2 cellular contexts compared by ENCODE assay signal in genomic region chr3:112013784-112014143, GRCh38.
TF ChIP-seq lines count a peak whose summit lies in the region.

No MANE protein-coding gene starts in this region.

TF ChIP-seq in SK-N-SH, 30 proteins besides CTCF, POLR2A, EP300 and RAD21 (continued from another document):
- no peak for TF ChIP-seq PBX3 (IDR thresholded peaks at IDR 0.05)
- no peak for TF ChIP-seq RXRA (IDR thresholded peaks at IDR 0.05; ENCODE audit: borderline replicate concordance, low read depth)
- no peak for TF ChIP-seq NFIC (IDR thresholded peaks at IDR 0.05; ENCODE audit: borderline replicate concordance)
- 0 out of 2 replicates have a peak, but pooled peaks have one; percentile 1 for TF ChIP-seq RCOR1 (IDR thresholded peaks at IDR 0.05; ENCODE audit: low read length)
- no peak for TF ChIP-seq EZH2phosphoT487 (IDR thresholded peaks at IDR 0.05; ENCODE audit: borderline replicate concordance, low read depth)

TF ChIP-seq in SK-N-SH treated with all-trans-retinoic acid at 6 μM for 48 hours, 23 proteins besides CTCF, POLR2A, EP300 and RAD21 (continued from another document):
- TF ChIP-seq TCF4 (CRISPR knock-in tag; IDR thresholded peaks at IDR 0.05; ENCODE audit: borderline replicate concordance) (no peak), GLIS3 (CRISPR knock-in tag; IDR thresholded peaks at IDR 0.05) (no peak), CSDC2 (CRISPR knock-in tag; IDR thresholded peaks at IDR 0.05) (no peak), CREB5 (CRISPR knock-in tag; IDR thresholded peaks at IDR 0.05; ENCODE audit: low read depth) (no peak), ZNF8 (CRISPR knock-in tag; IDR thresholded peaks at IDR 0.05) (no peak), BACH2 (CRISPR knock-in tag; IDR thresholded peaks at IDR 0.05; ENCODE audit: borderline replicate concordance) (no peak), ZNF565 (CRISPR knock-in tag; conservative IDR thresholded peaks at IDR 0.05; ENCODE audit: low read depth) (no peak), RARB (CRISPR knock-in tag; IDR thresholded peaks at IDR 0.05) (no peak), ZC3H10 (CRISPR knock-in tag; IDR thresholded peaks at IDR 0.05) (no peak), OSR1 (CRISPR knock-in tag; IDR thresholded peaks at IDR 0.05) (no peak), ESRRG (CRISPR knock-in tag; IDR thresholded peaks at IDR 0.05) (no peak), TSHZ2 (CRISPR knock-in tag; IDR thresholded peaks at IDR 0.05) (no peak), TOX (CRISPR knock-in tag; IDR thresholded peaks at IDR 0.05; ENCODE audit: borderline replicate concordance) (no peak), PATZ1 (CRISPR knock-in tag; IDR thresholded peaks at IDR 0.05; ENCODE audit: borderline replicate concordance) (no peak), ZFP30 (CRISPR knock-in tag; IDR thresholded peaks at IDR 0.05) (no peak), ZNF70 (CRISPR knock-in tag; IDR thresholded peaks at IDR 0.05) (no peak)
